Comparison of ENCODE assay signal across 7 cellular contexts in genomic region chr2:241638063-241638660, GRCh38. TPM values are rescaled to one million over a fixed set of nuclear protein-coding genes. Genes with fewer than 3 reads are reported as not detected.
A peak's percentile ranks its signal among the peaks of the same experiment; 100 is the strongest.
DNase-seq lines count a peak whose midpoint lies in the region; ATAC-seq and TF ChIP-seq lines count a peak whose summit lies in the region.

No MANE protein-coding gene starts in this region.

- in situ Hi-C loops in HAP-1 (cut with MboI; ENCODE audit: low sequenced_read_pairs) = no loop called here

- H3K27me3 Mint-ChIP-seq in T-helper 17 cell = no peaks in the 10 kb centered on the region
- peaks cover 9% of the 10 kb centered on the region for H3K27me3 Mint-ChIP-seq in glutamatergic neuron (ENCODE audit: unreplicated experiment)

- H3K27ac Mint-ChIP-seq in T-helper 17 cell (peak overlapping the region; percentile 93), glutamatergic neuron (ENCODE audit: unreplicated experiment) (peak overlapping the region; percentile 75)
- H3K27ac Mint-ChIP-seq in stimulated activated effector memory CD8-positive, alpha-beta T cell treated with anti-CD3 and anti-CD28 coated beads, Interleukin-12 subunit alpha, Interleukin-12 subunit beta, amount 100 ng/mL, for 72 hours = peak overlapping the region; percentile 76

- H3K36me3 Mint-ChIP-seq in T-helper 17 cell (ENCODE audit: low read depth) (peaks cover 7% of the 10 kb centered on the region), glutamatergic neuron (ENCODE audit: unreplicated experiment) (peaks cover 12% of the 10 kb centered on the region)
- H3K36me3 Mint-ChIP-seq in stimulated activated effector memory CD8-positive, alpha-beta T cell treated with anti-CD3 and anti-CD28 coated beads, Interleukin-12 subunit alpha, Interleukin-12 subunit beta, amount 100 ng/mL, for 72 hours = peaks cover 33% of the 10 kb centered on the region

- H3K4me3 Mint-ChIP-seq in T-helper 17 cell (peak overlapping the region; percentile 96), glutamatergic neuron (ENCODE audit: unreplicated experiment) (peak overlapping the region; percentile 95)
- peak overlapping the region; percentile 78 for H3K4me3 Mint-ChIP-seq in stimulated activated effector memory CD8-positive, alpha-beta T cell treated with anti-CD3 and anti-CD28 coated beads, Interleukin-12 subunit alpha, Interleukin-12 subunit beta, amount 100 ng/mL, for 72 hours

- H3K9me3 Mint-ChIP-seq in glutamatergic neuron (ENCODE audit: unreplicated experiment) = peaks cover 11% of the 10 kb centered on the region
- H3K9me3 Mint-ChIP-seq in stimulated activated effector memory CD8-positive, alpha-beta T cell treated with anti-CD3 and anti-CD28 coated beads, Interleukin-12 subunit alpha, Interleukin-12 subunit beta, amount 100 ng/mL, for 72 hours = no peaks in the 10 kb centered on the region

- H3K27me3 ChIP-seq in HAP-1 (ENCODE audit: low read depth) = no peaks in the 10 kb centered on the region

- peak; percentile 30 for ATAC-seq in T-helper 17 cell
- ATAC-seq in stimulated activated effector memory CD8-positive, alpha-beta T cell treated with anti-CD3 and anti-CD28 coated beads, Interleukin-12 subunit alpha, Interleukin-12 subunit beta, amount 100 ng/mL, for 72 hours = no peak
- no peak for ATAC-seq in HG02571 (IDR thresholded peaks at IDR 0.05; ENCODE audit: unreplicated experiment)

- peak overlapping the region; percentile 99 for H3K4me3 ChIP-seq in HAP-1

- H3K36me3 ChIP-seq in HAP-1 (replicated peaks) = peaks cover 24% of the 10 kb centered on the region

- no peak for TF ChIP-seq CTCF in glutamatergic neuron (IDR thresholded peaks at IDR 0.05; ENCODE audit: partially characterized antibody, unreplicated experiment)

- DNase-seq in HAP-1 (ENCODE audit: low spot score in 2 of 2) = no peak
- DNase-seq in T-helper 17 cell = no peak
- DNase-seq in glutamatergic neuron = no peak
- DNase-seq in stimulated activated effector memory CD8-positive, alpha-beta T cell treated with anti-CD3 and anti-CD28 coated beads, Interleukin-12 subunit alpha, Interleukin-12 subunit beta, amount 100 ng/mL, for 72 hours (ENCODE audit: low spot score in 2 of 2) = no peak
- DNase-seq in anterior cingulate cortex (lab: John Stamatoyannopoulos, UW) = no peak
- DNase-seq in KG1 (lab: John Stamatoyannopoulos, UW) = no peak

- H3K4me1 ChIP-seq in HAP-1 = peaks cover 18% of the 10 kb centered on the region

- H3K9me3 ChIP-seq in HAP-1 (peaks cover 8% of the 10 kb centered on the region; the same call in 1 of the 2 replicates), T-helper 17 cell (ENCODE audit: control insufficient read depth, low read length, poor library complexity, severe bottlenecking) (no peaks in the 10 kb centered on the region)

- peaks cover 41% of the 10 kb centered on the region for H3K4me1 Mint-ChIP-seq in T-helper 17 cell
- H3K4me1 Mint-ChIP-seq in glutamatergic neuron (ENCODE audit: low read depth, unreplicated experiment) = peaks cover 18% of the 10 kb centered on the region
- peaks cover 51% of the 10 kb centered on the region for H3K4me1 Mint-ChIP-seq in stimulated activated effector memory CD8-positive, alpha-beta T cell treated with anti-CD3 and anti-CD28 coated beads, Interleukin-12 subunit alpha, Interleukin-12 subunit beta, amount 100 ng/mL, for 72 hours

RNA-seq across cellular contexts. Expression of gene ATG4B, which starts 0.7 kb away (rescaled TPM):
- 100 to 1,000 TPM; 104 to 119 TPM for total RNA-seq in T-helper 17 cell
- 115 TPM for total RNA-seq in glutamatergic neuron (ENCODE audit: unreplicated experiment)

RNA-seq across cellular contexts. Expression of gene THAP4, which starts 1.2 kb away (rescaled TPM):
- total RNA-seq in T-helper 17 cell = 10 to 100 TPM; 28.0 to 36.9 TPM
- total RNA-seq in glutamatergic neuron (ENCODE audit: unreplicated experiment) = 32.4 TPM

RNA-seq across cellular contexts. Expression of gene DTYMK, which starts 48.5 kb away (rescaled TPM):
- total RNA-seq in T-helper 17 cell = 10 to 100 TPM; 11.9 TPM
- total RNA-seq in glutamatergic neuron (ENCODE audit: unreplicated experiment) = 32.8 TPM
